22 cellular contexts compared by ENCODE assay signal in genomic region chr4:139581096-139581495, GRCh38. TPM values are rescaled to one million over a fixed set of nuclear protein-coding genes. Genes with fewer than 3 reads are reported as not detected.
DNase-seq lines count a peak whose midpoint lies in the region; ATAC-seq and TF ChIP-seq lines count a peak whose summit lies in the region.
"Had no signal": no experiment of that assay in that cellular context is flagged by ENCODE, and none has a peak within 500 bp of the region (broad histone marks: within the 10 kb centered on the region; RNA-seq: fewer than 3 reads in every experiment).

No MANE protein-coding gene starts in this region.

- TF ChIP-seq CTCF in WTC11 (IDR thresholded peaks at IDR 0.05) (no peak), foreskin keratinocyte (conservative IDR thresholded peaks at IDR 0.05) (no peak)

- H3K4me3 ChIP-seq in trophoblast cell (ENCODE audit: low read depth, low read length): no peak overlapping the region
- H3K4me3 ChIP-seq: SJSA1 had no signal

- no peaks in the 10 kb centered on the region for H3K79me1 ChIP-seq in trophoblast cell (ENCODE audit: low read length)

- peaks cover 63% of the 10 kb centered on the region for H3K27me3 Mint-ChIP-seq in WTC11 (ENCODE audit: low read depth)

- no peak overlapping the region for H3K4me3 Mint-ChIP-seq in WTC11
- H3K4me3 Mint-ChIP-seq: B cell; CD8-positive, alpha-beta T cell had no signal

- no peak for ATAC-seq in WTC11
- ATAC-seq in foreskin keratinocyte: peak; percentile 18
- ATAC-seq: CD8-positive, alpha-beta T cell; HCT116 had no signal

- H2BK120ac ChIP-seq in trophoblast cell (ENCODE audit: insufficient read depth, low read length, poor library complexity): no peak overlapping the region

- H3K4me2 ChIP-seq in trophoblast cell (ENCODE audit: low read length): peak overlapping the region; percentile 32

- no peak overlapping the region for H3K23ac ChIP-seq in trophoblast cell (ENCODE audit: low read length)

- no peak overlapping the region for H4K8ac ChIP-seq in trophoblast cell (ENCODE audit: low read depth, low read length)

- POLR2A ChIA-PET in WTC11 (lab: Charles Lee): no interaction called here

- no peaks in the 10 kb centered on the region for H3K36me3 ChIP-seq in trophoblast cell (ENCODE audit: control insufficient read depth in 1 of 2, insufficient read depth in 2 of 2, low read length in 2 of 2)
- H3K36me3 ChIP-seq: SJSA1 had no signal

- peaks cover 2% of the 10 kb centered on the region for H3K9me3 ChIP-seq in trophoblast cell (ENCODE audit: insufficient read depth, low read depth, low read length)
- H3K9me3 ChIP-seq: SJSA1 had no signal

- no peak overlapping the region for H2AK5ac ChIP-seq in trophoblast cell (ENCODE audit: low read length)

- no peak overlapping the region for H3K14ac ChIP-seq in trophoblast cell (ENCODE audit: low read length)

- DNase-seq in WTC11 (ENCODE audit: low spot score): no peak
- peak in 1 of 2 donors; percentile 22 for DNase-seq in foreskin keratinocyte
- DNase-seq in trophoblast cell: peak; percentile 33 to 84
- no peak for DNase-seq in D341Med (ENCODE audit: low spot score)
- no peak for DNase-seq in activated CD4-positive, alpha-beta T cell treated with anti-CD3 and anti-CD28 coated beads, Interleukin-2, amount 50 U/mL, for 4 hours
- DNase-seq in NCI-H526 (lab: John Stamatoyannopoulos, UW): no peak
- DNase-seq in middle frontal gyrus (ENCODE audit: extremely low spot score, low spot score): no peak
- DNase-seq: CD8-positive, alpha-beta T cell; DMS79 treated with DMSO at 0.1 percent for 48 hours; NCI-H1092 treated with DMSO at 0.1 percent for 48 hours; NCI-H1436; NCI-H187; NCI-H2107; NCI-H446; NCI-H69; Right ventricle myocardium superior; RPMI8226 had no signal

- H3K4ac ChIP-seq in trophoblast cell (ENCODE audit: low read depth, low read length): no peak overlapping the region

- no peak overlapping the region for H4K91ac ChIP-seq in trophoblast cell (ENCODE audit: low read depth, low read length)

- H3K79me2 ChIP-seq in trophoblast cell (ENCODE audit: control insufficient read depth, insufficient read depth, low read length, poor library complexity): no peaks in the 10 kb centered on the region

- H2BK12ac ChIP-seq in trophoblast cell (ENCODE audit: low read length): no peak overlapping the region

- H2BK5ac ChIP-seq in trophoblast cell (ENCODE audit: low read depth, low read length, poor library complexity): no peak overlapping the region

- peaks cover 23% of the 10 kb centered on the region for H3K4me1 Mint-ChIP-seq in WTC11
- H3K4me1 Mint-ChIP-seq: B cell had no signal

- no peaks in the 10 kb centered on the region for H3K36me3 Mint-ChIP-seq in WTC11
- H3K36me3 Mint-ChIP-seq: CD8-positive, alpha-beta T cell had no signal

- no peak overlapping the region for H3K27ac ChIP-seq in foreskin keratinocyte
- H3K27ac ChIP-seq in trophoblast cell (ENCODE audit: low read depth, low read length): no peak overlapping the region
- H3K27ac ChIP-seq: C4-2B, HL-60, SJSA1 had no signal

- WGBS in trophoblast cell (ENCODE audit: extremely low coverage, insufficient coverage, insufficient read length): no CpG with 5 or more reads among the region's 8 CpGs

- H4K12ac ChIP-seq in trophoblast cell (ENCODE audit: low read depth, low read length): no peak overlapping the region

- no peak overlapping the region for H3K27ac Mint-ChIP-seq in WTC11
- H3K27ac Mint-ChIP-seq: B cell; CD8-positive, alpha-beta T cell had no signal

- peaks cover 4% of the 10 kb centered on the region for H3K27me3 ChIP-seq in foreskin keratinocyte
- H3K27me3 ChIP-seq in trophoblast cell (ENCODE audit: insufficient read depth, low read length): no peaks in the 10 kb centered on the region
- H3K27me3 ChIP-seq: SJSA1 had no signal

- no peak overlapping the region for H2AFZ ChIP-seq in trophoblast cell (ENCODE audit: insufficient read depth, low read length, poor library complexity)

- CTCF ChIA-PET in WTC11 (lab: Charles Lee): interaction anchor here (1.1 kb wide), 1 partner anchor 23 kb away, joined by 3 read pairs; no protein-coding TSS in a partner anchor

- no peaks in the 10 kb centered on the region for H3K4me1 ChIP-seq in foreskin keratinocyte
- H3K4me1 ChIP-seq in trophoblast cell (ENCODE audit: control insufficient read depth in 1 of 2, insufficient read depth in 2 of 2, low read length in 2 of 2): peaks cover 9 to 11% of the 10 kb centered on the region in 2 experiments
- H3K4me1 ChIP-seq: SJSA1 had no signal

- H3K9me3 Mint-ChIP-seq in WTC11: no peaks in the 10 kb centered on the region
- H3K9me3 Mint-ChIP-seq: CD8-positive, alpha-beta T cell had no signal

- no peak overlapping the region for H3K9ac ChIP-seq in trophoblast cell (ENCODE audit: low read length)

- H3K18ac ChIP-seq in trophoblast cell (ENCODE audit: low read length): no peak overlapping the region

TF ChIP-seq in WTC11, 78 proteins besides CTCF, POLR2A, EP300 and RAD21:
- TF ChIP-seq USF2 (CRISPR knock-in tag; IDR thresholded peaks at IDR 0.05): peak; percentile 21; the same call in 1 of the 2 replicates
- no peak for TF ChIP-seq ERG (CRISPR knock-in tag; IDR thresholded peaks at IDR 0.05)
- TF ChIP-seq USF1 (CRISPR knock-in tag; IDR thresholded peaks at IDR 0.05): 0 out of 2 replicates have a peak, but pooled peaks have one; percentile 18

RNA-seq across cellular contexts. Expression of gene SETD7, which starts 25.1 kb away (rescaled TPM):
- total RNA-seq in WTC11 (2021) (4.6 to 5.6 TPM (median 4.9 TPM) in 3 replicates), foreskin keratinocyte (30.9 and 32.0 TPM in 2 replicates)
- 7.3 and 8.2 TPM in 2 replicates for polyA plus RNA-seq in foreskin keratinocyte
- polyA plus RNA-seq in trophoblast cell (2013): 11.2 TPM in 2 replicates

Comparison
In these comparisons a context has a peak if more than half of its experiments do, and no peak if none do; other contexts are left out.
1. DNase-seq: peak in trophoblast cell (2 of 2); none in WTC11 (single experiment), D341Med (single experiment), activated CD4-positive, alpha-beta T cell treated with anti-CD3 and anti-CD28 coated beads, Interleukin-2, amount 50 U/mL, for 4 hours (0 of 2), NCI-H526 (0 of 2) and middle frontal gyrus (single experiment).